17 cellular contexts compared by ENCODE assay signal in the genomic region with DNA sequence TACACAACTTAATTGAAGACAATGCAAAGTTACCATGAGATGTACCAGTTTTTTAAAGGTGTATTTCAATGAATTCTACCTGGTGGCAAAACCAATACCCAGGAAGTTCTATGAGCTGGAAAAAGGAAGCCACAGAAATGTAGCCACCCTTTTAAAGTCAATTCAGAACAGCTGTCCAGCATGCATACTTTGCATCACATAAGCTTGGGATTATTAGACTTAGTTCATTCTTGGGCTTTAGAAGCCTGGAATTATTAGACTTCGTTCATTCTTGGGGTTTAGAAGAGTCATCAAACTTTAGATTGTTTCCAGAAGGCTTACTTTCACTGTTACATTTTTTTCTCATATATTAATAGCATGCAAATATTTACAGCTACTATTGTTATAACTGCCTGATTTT. TPM values are rescaled to one million over a fixed set of nuclear protein-coding genes. Genes with fewer than 3 reads are reported as not detected.
DNase-seq lines count a peak whose midpoint lies in the region; ATAC-seq, FAIRE-seq and TF ChIP-seq lines count a peak whose summit lies in the region.
"Had no signal": no experiment of that assay in that cellular context is flagged by ENCODE, and none has a peak within 500 bp of the region (broad histone marks: within the 10 kb centered on the region; RNA-seq: fewer than 3 reads in every experiment).

No MANE protein-coding gene starts in this region.

- intact Hi-C loops in HepG2 (cut with micrococcal nuclease; ENCODE audit: unreplicated experiment) (loop anchor here (5.0 to 10.0 kb wide), 2 partner anchors 46 to 706 kb away; partner anchors contain the start of gene DLX6), right lobe of liver (cut with DNase I) (no loop called here)

- no peak overlapping the region for H4K8ac ChIP-seq in neuronal stem cell (ENCODE audit: low read depth, low read length)

- POLR2A ChIA-PET in HepG2 (lab: Yijun Ruan, JAX), result no interaction called here

- no peak overlapping the region for H3K4me3 ChIP-seq in HepG2 (replicated peaks in 1 of 3; ENCODE audit: insufficient read depth in 1 of 3, low read depth in 2 of 3, low read length in 3 of 3)
- no peak overlapping the region for H3K4me3 ChIP-seq in right lobe of liver
- no peak overlapping the region for H3K4me3 ChIP-seq in fibroblast of villous mesenchyme (ENCODE audit: low read depth, low read length)
- H3K4me3 ChIP-seq in neuronal stem cell (ENCODE audit: low read length in 2 of 2), result no peak overlapping the region
- H3K4me3 ChIP-seq: GM12878, SJSA1 had no signal

- TF ChIP-seq CTCF in HepG2 (CRISPR knock-in tag; IDR thresholded peaks at IDR 0.05) (no peak), right lobe of liver (IDR thresholded peaks at IDR 0.05) (no peak), fibroblast of villous mesenchyme (IDR thresholded peaks at IDR 0.05; ENCODE audit: insufficient read depth, low read depth, low read length) (no peak), glutamatergic neuron (IDR thresholded peaks at IDR 0.05; ENCODE audit: partially characterized antibody, unreplicated experiment) (no peak)

- no TSS peak for BruUV-seq in HepG2 (replicated peaks; lab: Mats Ljungman, UMichigan)

- no peaks in the 10 kb centered on the region for H3K9me3 Mint-ChIP-seq in glutamatergic neuron (ENCODE audit: unreplicated experiment)

- no peak overlapping the region for H3K4me3 Mint-ChIP-seq in glutamatergic neuron (ENCODE audit: unreplicated experiment)

- ATAC-seq in HepG2, result no peak
- ATAC-seq in right lobe of liver, result no peak
- no peak for ATAC-seq in GM21529 (IDR thresholded peaks at IDR 0.05; ENCODE audit: unreplicated experiment)
- ATAC-seq: GM12878, PC-3 had no signal

- WGBS in HepG2 (ENCODE audit: low lambda C conversion rate), result 86% methylated on average over 1 of the region's 1 CpG
- WGBS in right lobe of liver (ENCODE audit: insufficient coverage, low coverage, low lambda C conversion rate, missing lambda C conversion rate), result 78% methylated on average over 1 of the region's 1 CpG
- WGBS in neuronal stem cell (ENCODE audit: extremely low coverage in 2 of 2, insufficient read length in 2 of 2, insufficient replicate concordance in 1 of 2), 2 donors, result no CpG with 5 or more reads among the region's 1 CpG

- H3K14ac ChIP-seq in neuronal stem cell (ENCODE audit: low read length), result no peak overlapping the region

- H3K9me3 ChIP-seq in HepG2 (ENCODE audit: low read length), result no peaks in the 10 kb centered on the region
- H3K9me3 ChIP-seq in right lobe of liver, result no peaks in the 10 kb centered on the region
- peaks cover 2 to 7% of the 10 kb centered on the region in 2 donors for H3K9me3 ChIP-seq in neuronal stem cell (replicated peaks in 1 of 2; ENCODE audit: control insufficient read depth in 2 of 2, insufficient read depth in 1 of 2, low read depth in 1 of 2, low read length in 2 of 2)
- H3K9me3 ChIP-seq: SJSA1 had no signal

- H3K4me1 ChIP-seq in HepG2 (ENCODE audit: insufficient read depth, low read length), result peaks cover 91% of the 10 kb centered on the region
- peaks cover 0 to 64% (median 31%) of the 10 kb centered on the region in 4 donors for H3K4me1 ChIP-seq in right lobe of liver
- H3K4me1 ChIP-seq in neuronal stem cell (ENCODE audit: control insufficient read depth in 2 of 2, insufficient read depth in 1 of 2, low read depth in 1 of 2, low read length in 2 of 2), result peaks cover 0 to 2% of the 10 kb centered on the region in 2 donors

- no peak overlapping the region for H2BK12ac ChIP-seq in neuronal stem cell (ENCODE audit: low read length)

- TF ChIP-seq EP300 in HepG2 (IDR thresholded peaks at IDR 0.05; ENCODE audit: low read depth in 2 of 2, low read length in 2 of 2), result no peak
- no peak for TF ChIP-seq EP300 in HepG2 (CRISPR knock-in tag; IDR thresholded peaks at IDR 0.05; ENCODE audit: borderline replicate concordance)

- H3K4me2 ChIP-seq in HepG2 (ENCODE audit: low read depth, low read length), result peak overlapping the region; percentile 29
- no peak overlapping the region for H3K4me2 ChIP-seq in neuronal stem cell (ENCODE audit: insufficient read depth, low read length, poor library complexity, severe bottlenecking)

- no peak overlapping the region for H3K23ac ChIP-seq in neuronal stem cell (ENCODE audit: low read depth, low read length, poor library complexity)

- H2BK120ac ChIP-seq in neuronal stem cell (ENCODE audit: low read depth, low read length), result no peak overlapping the region

- in situ Hi-C loops in HepG2 (cut with HindIII; ENCODE audit: extremely low pct_ligation_motif_present, low pct_unique_long_range_greater_than_20kb), result loop anchor here (25.0 kb wide), 1 partner anchor 711 kb away; the partner anchor contains the start of genes DLX5 and DLX6

- H3K9ac ChIP-seq in HepG2 (ENCODE audit: insufficient read depth, low read depth, low read length) (no peak overlapping the region), neuronal stem cell (ENCODE audit: low read depth, low read length, poor library complexity) (no peak overlapping the region)

- H2AK5ac ChIP-seq in neuronal stem cell (ENCODE audit: low read depth, low read length), result no peak overlapping the region

- no peak overlapping the region for H3K27ac Mint-ChIP-seq in glutamatergic neuron (ENCODE audit: unreplicated experiment)

- no peak for DNase-seq in HepG2 (ENCODE audit: low spot score)
- DNase-seq in right lobe of liver, result no peak
- peak; percentile 71 for DNase-seq in amniotic epithelial cell (ENCODE audit: low read depth)
- peak; percentile 79 for DNase-seq in fibroblast of villous mesenchyme (ENCODE audit: low read depth)
- no peak for DNase-seq in neuronal stem cell (ENCODE audit: low spot score)
- DNase-seq in glutamatergic neuron, result no peak
- DNase-seq: C1 segment of cervical spinal cord, DND-41, GDM1, GOT3, NCI-H187 treated with DMSO at 0.1 percent for 48 hours, NCI-H345, PC-3 had no signal

- no peak overlapping the region for H2BK5ac ChIP-seq in neuronal stem cell (ENCODE audit: low read length)

- no peak for TF ChIP-seq RAD21 in HepG2 (CRISPR knock-in tag; IDR thresholded peaks at IDR 0.05)

- peaks cover 1 to 9% of the 10 kb centered on the region in 2 experiments; a peak in 4 of 5 replicates for H3K36me3 ChIP-seq in HepG2 (replicated peaks in 1 of 2; ENCODE audit: control insufficient read depth in 1 of 2, insufficient read depth in 2 of 2, low read length in 2 of 2)
- no peaks in the 10 kb centered on the region for H3K36me3 ChIP-seq in right lobe of liver
- peaks cover 0 to 4% of the 10 kb centered on the region in 2 donors for H3K36me3 ChIP-seq in neuronal stem cell (replicated peaks in 1 of 2; ENCODE audit: control insufficient read depth in 2 of 2, insufficient read depth in 2 of 2, low read length in 2 of 2)

- no peaks in the 10 kb centered on the region for H3K4me1 Mint-ChIP-seq in glutamatergic neuron (ENCODE audit: low read depth, unreplicated experiment)

- H3K27ac ChIP-seq in HepG2 (ENCODE audit: extremely low read length, insufficient read depth, low read length) (no peak overlapping the region), right lobe of liver (no peak overlapping the region), temporal lobe (ENCODE audit: low read depth, low read length) (peak overlapping the region; percentile 96), neuronal stem cell (replicated peaks; ENCODE audit: low read length) (no peak overlapping the region)
- H3K27ac ChIP-seq: SJSA1 had no signal

- no peak overlapping the region for H3K4ac ChIP-seq in neuronal stem cell (ENCODE audit: low read length)

- H3K18ac ChIP-seq in neuronal stem cell (ENCODE audit: low read length), result no peak overlapping the region

- H4K20me1 ChIP-seq in HepG2 (ENCODE audit: insufficient read depth, low read length), result peaks cover 3% of the 10 kb centered on the region

- no peak overlapping the region for H2BK15ac ChIP-seq in neuronal stem cell (ENCODE audit: low read length)

- H3K79me2 ChIP-seq in HepG2 (ENCODE audit: insufficient read depth, low read length), result peaks cover 86% of the 10 kb centered on the region

- H3K27me3 ChIP-seq in HepG2 (ENCODE audit: control insufficient read depth in 1 of 2, insufficient read depth in 2 of 2, low read length in 2 of 2), result no peaks in the 10 kb centered on the region
- H3K27me3 ChIP-seq in right lobe of liver, result no peaks in the 10 kb centered on the region
- no peaks in the 10 kb centered on the region for H3K27me3 ChIP-seq in neuronal stem cell (ENCODE audit: control insufficient read depth in 3 of 3, insufficient read depth in 3 of 3, low read depth in 1 of 3, low read length in 3 of 3)
- H3K27me3 ChIP-seq: SJSA1 had no signal

- no peaks in the 10 kb centered on the region for H3K27me3 Mint-ChIP-seq in glutamatergic neuron (ENCODE audit: unreplicated experiment)

- no peak for FAIRE-seq in HepG2 (lab: Jason Lieb, UNC)
- FAIRE-seq: GM12878 had no signal

- peaks cover 4% of the 10 kb centered on the region for H3K79me1 ChIP-seq in neuronal stem cell (ENCODE audit: low read depth, low read length)

- H3K36me3 Mint-ChIP-seq in glutamatergic neuron (ENCODE audit: unreplicated experiment), result no peaks in the 10 kb centered on the region

- H4K91ac ChIP-seq in neuronal stem cell (ENCODE audit: low read depth, low read length, poor library complexity), result no peak overlapping the region

- H2AFZ ChIP-seq in HepG2 (ENCODE audit: low read length) (no peak overlapping the region), neuronal stem cell (ENCODE audit: low read length) (no peak overlapping the region)

- CTCF ChIA-PET in HepG2 (lab: Yijun Ruan, JAX; ENCODE audit: low intra/inter-chr PET ratio, low total read pairs), result no interaction called here

- TF ChIP-seq POLR2A in HepG2 (IDR thresholded peaks at IDR 0.05; ENCODE audit: insufficient read depth in 1 of 2, low read depth in 2 of 2, low read length in 2 of 2) (no peak), right lobe of liver (IDR thresholded peaks at IDR 0.05) (no peak)

RNA-seq across cellular contexts. Expression of gene SLC25A13, which starts 20.9 kb away (rescaled TPM):
- total RNA-seq in HepG2 (2016; rRNA removed; fragmentation: Illumina TruSeq; extraction: Trizol), result 84.9 and 112 TPM in 2 replicates
- 42.8 and 48.3 TPM in 2 replicates for total RNA-seq in HepG2 (2016; cell fraction: cytosol; rRNA removed; fragmentation: Illumina TruSeq; extraction: Trizol; ENCODE audit: low read depth)
- total RNA-seq in HepG2 (2016; cell fraction: insoluble cytoplasmic fraction; rRNA removed; fragmentation: Illumina TruSeq; extraction: Trizol), result 87.2 and 111 TPM in 2 replicates
- 55.1 and 60.6 TPM in 2 replicates for total RNA-seq in HepG2 (2016; cell fraction: membrane; rRNA removed; fragmentation: Illumina TruSeq; extraction: Trizol)
- 73.7 and 78.0 TPM in 2 replicates for total RNA-seq in HepG2 (2016; cell fraction: nucleus; rRNA removed; fragmentation: Illumina TruSeq; extraction: Trizol)
- 32.7 and 36.2 TPM in 2 replicates for polyA plus RNA-seq in HepG2 (2011; rRNA removed)
- 18.3 and 29.4 TPM in 2 replicates for polyA plus RNA-seq in HepG2 (2011; cell fraction: cytosol; rRNA removed)
- polyA plus RNA-seq in HepG2 (2011; cell fraction: nucleus; rRNA removed), result 32.1 and 35.6 TPM in 2 replicates
- polyA plus RNA-seq in HepG2 (2012), result 40.3 and 51.0 TPM in 2 replicates
- polyA plus RNA-seq in HepG2 (2016; cell fraction: cytosol; fragmentation: Illumina TruSeq; extraction: Trizol; ENCODE audit: low read depth), result 14.6 and 15.8 TPM in 2 replicates
- 94.2 and 94.4 TPM in 2 replicates for polyA plus RNA-seq in HepG2 (2016; cell fraction: insoluble cytoplasmic fraction; fragmentation: Illumina TruSeq; extraction: Trizol; ENCODE audit: low read depth)
- polyA plus RNA-seq in HepG2 (2016; cell fraction: membrane; fragmentation: Illumina TruSeq; extraction: Trizol; ENCODE audit: low read depth), result 28.0 and 33.7 TPM in 2 replicates
- polyA plus RNA-seq in HepG2 (2016; cell fraction: nucleus; fragmentation: Illumina TruSeq; extraction: Trizol; ENCODE audit: insufficient read depth, low read depth), result 68.9 and 70.7 TPM in 2 replicates
- polyA minus RNA-seq in HepG2 (2011; rRNA and poly(A)+ RNA removed; ENCODE audit: low replicate concordance), result 25.8 and 44.3 TPM in 2 replicates
- 36.7 and 39.4 TPM in 2 replicates for polyA minus RNA-seq in HepG2 (2011; cell fraction: cytosol; rRNA and poly(A)+ RNA removed)
- 71.4 and 83.4 TPM in 2 replicates for polyA minus RNA-seq in HepG2 (2011; cell fraction: nucleus; rRNA and poly(A)+ RNA removed)
- 100 to 1,000 TPM in 2 of 6 experiments, 10 to 100 TPM in 4; 54.5 to 110 (median 83.0) TPM for total RNA-seq in right lobe of liver
- total RNA-seq in fibroblast of villous mesenchyme, result 22.5 and 43.2 TPM in 2 replicates
- total RNA-seq in temporal lobe, result 9.6 TPM
- 30.3 TPM for polyA plus RNA-seq in neuronal stem cell (2013, experiment 1 of 2)
- 31.1 TPM for polyA plus RNA-seq in neuronal stem cell (2013, experiment 2 of 2)
- total RNA-seq in glutamatergic neuron (ENCODE audit: unreplicated experiment), result 48.5 TPM

Comparison
In these comparisons a context has a peak if more than half of its experiments do, and no peak if none do; other contexts are left out.
1. DNase-seq: peak in amniotic epithelial cell (single experiment) and fibroblast of villous mesenchyme (single experiment); none in HepG2 (single experiment), right lobe of liver (0 of 3), neuronal stem cell (single experiment) and glutamatergic neuron (single experiment).